ENCODE assay signal across 1 cellular context in genomic region chr14:23564876-23565275, GRCh38.
TF ChIP-seq lines count a peak whose summit lies in the region.

No MANE protein-coding gene starts in this region.

TF ChIP-seq in GM23338, 12 proteins besides CTCF, POLR2A, EP300 and RAD21 (continued from another document):
- TF ChIP-seq EZH2phosphoT487 (IDR thresholded peaks at IDR 0.05; ENCODE audit: unreplicated experiment), result no peak
- TF ChIP-seq POLR2AphosphoS5 (IDR thresholded peaks at IDR 0.05; ENCODE audit: low read depth), result no peak
- no peak for TF ChIP-seq JUNB (IDR thresholded peaks at IDR 0.05; ENCODE audit: unreplicated experiment)
- no peak for TF ChIP-seq ZNF114 (CRISPR knock-in tag; IDR thresholded peaks at IDR 0.05)
- TF ChIP-seq EZH2 (IDR thresholded peaks at IDR 0.05; ENCODE audit: low read depth, unreplicated experiment), result no peak
- TF ChIP-seq REST (IDR thresholded peaks at IDR 0.05; ENCODE audit: unreplicated experiment), result no peak
- no peak for TF ChIP-seq ZNF462 (CRISPR knock-in tag; IDR thresholded peaks at IDR 0.05)
- no peak for TF ChIP-seq STAT1 (IDR thresholded peaks at IDR 0.05; ENCODE audit: unreplicated experiment)
- TF ChIP-seq NANOG (IDR thresholded peaks at IDR 0.05; ENCODE audit: borderline replicate concordance), result no peak
- no peak for TF ChIP-seq ZNF331 (CRISPR knock-in tag; IDR thresholded peaks at IDR 0.05; ENCODE audit: low read depth)
- no peak for TF ChIP-seq CREB1 (CRISPR knock-in tag; IDR thresholded peaks at IDR 0.05; ENCODE audit: low read depth)
